In genomic region chr22:20977516-20978170, GRCh38 we compare ENCODE assay signal across 27 cellular contexts. TPM values are rescaled to one million over a fixed set of nuclear protein-coding genes. Genes with fewer than 3 reads are reported as not detected.
DNase-seq lines count a peak whose midpoint lies in the region; ATAC-seq, FAIRE-seq and TF ChIP-seq lines count a peak whose summit lies in the region.
"Had no signal": no experiment of that assay in that cellular context is flagged by ENCODE, and none has a peak within 500 bp of the region (broad histone marks: within the 10 kb centered on the region; RNA-seq: fewer than 3 reads in every experiment).

No MANE protein-coding gene starts in this region.

- H3K9me3 ChIP-seq in K562 (replicated peaks; ENCODE audit: control insufficient read depth, insufficient read depth, low read depth, low read length) (peaks cover 11% of the 10 kb centered on the region), neuronal stem cell (replicated peaks in 1 of 2; ENCODE audit: control insufficient read depth in 2 of 2, insufficient read depth in 1 of 2, low read depth in 1 of 2, low read length in 2 of 2) (peaks cover 7 to 9% of the 10 kb centered on the region in 2 donors)
- H3K9me3 ChIP-seq: BE2C had no signal

- FAIRE-seq in K562 (lab: Jason Lieb, UNC): no peak
- FAIRE-seq: A204.1, GM12891, GM18507 had no signal

- H3K14ac ChIP-seq in neuronal stem cell (ENCODE audit: low read length): no peak overlapping the region

- peak overlapping the region; percentile 82 for H3K23ac ChIP-seq in neuronal stem cell (ENCODE audit: low read depth, low read length, poor library complexity)

- no peak overlapping the region for H4K91ac ChIP-seq in neuronal stem cell (ENCODE audit: low read depth, low read length, poor library complexity)

- H3K4ac ChIP-seq in neuronal stem cell (ENCODE audit: low read length): no peak overlapping the region

- no peak for ATAC-seq in K562
- ATAC-seq: GM23338, HCT116 had no signal

- H2BK5ac ChIP-seq in neuronal stem cell (ENCODE audit: low read length): no peak overlapping the region

- CTCF ChIA-PET in K562 (lab: Yijun Ruan, JAX; ENCODE audit: low intra/inter-chr PET ratio): no interaction called here

- H3K9ac ChIP-seq in K562 (ENCODE audit: insufficient read depth in 1 of 2, low read depth in 2 of 2, low read length in 2 of 2) (peak overlapping the region in 1 of 2 experiments; percentile 1; a peak in 1 of 4 replicates), neuronal stem cell (ENCODE audit: low read depth, low read length, poor library complexity) (no peak overlapping the region)
- H3K9ac ChIP-seq: BLaER1 treated with 17β-estradiol and CSF1 and Interleukin-3, amounts not matched to agents 10 nM and 100 nM had no signal

- intact Hi-C loops in K562 (cut with micrococcal nuclease): no loop called here

- peaks cover 14% of the 10 kb centered on the region for H3K79me2 ChIP-seq in K562 (ENCODE audit: control insufficient read depth, insufficient read depth, low read length)

- H3K79me1 ChIP-seq in neuronal stem cell (ENCODE audit: low read depth, low read length): peaks cover 3% of the 10 kb centered on the region

- H3K36me3 ChIP-seq in K562 (ENCODE audit: control insufficient read depth, insufficient read depth, low read length) (no peaks in the 10 kb centered on the region), neuronal stem cell (replicated peaks in 1 of 2; ENCODE audit: control insufficient read depth in 2 of 2, insufficient read depth in 2 of 2, low read length in 2 of 2) (no peaks in the 10 kb centered on the region)
- H3K36me3 ChIP-seq: BE2C; BLaER1 treated with 17β-estradiol and CSF1 and Interleukin-3, amounts not matched to agents 10 nM and 100 nM had no signal

- no peak overlapping the region for H3K4me2 ChIP-seq in K562 (ENCODE audit: insufficient read depth, low read length)
- no peak overlapping the region for H3K4me2 ChIP-seq in neuronal stem cell (ENCODE audit: insufficient read depth, low read length, poor library complexity, severe bottlenecking)
- H3K4me2 ChIP-seq: BLaER1 treated with 17β-estradiol and CSF1 and Interleukin-3, amounts not matched to agents 10 nM and 100 nM; GM23338 had no signal

- H3K18ac ChIP-seq in neuronal stem cell (ENCODE audit: low read length): no peak overlapping the region

- H3K27ac ChIP-seq in K562 (ENCODE audit: extremely low read depth, low read depth, low read length): no peak overlapping the region
- no peak overlapping the region for H3K27ac ChIP-seq in neuronal stem cell (replicated peaks; ENCODE audit: low read length)
- H3K27ac ChIP-seq: BLaER1 treated with 17β-estradiol and CSF1 and Interleukin-3, amounts not matched to agents 10 nM and 100 nM had no signal

- H2BK15ac ChIP-seq in neuronal stem cell (ENCODE audit: low read length): peak overlapping the region; percentile 16

- no TSS peak for BruUV-seq in K562 (replicated peaks; lab: Mats Ljungman, UMichigan)

- TF ChIP-seq EP300 in K562 (IDR thresholded peaks at IDR 0.05; ENCODE audit: low read length): no peak

- H2AK5ac ChIP-seq in neuronal stem cell (ENCODE audit: low read depth, low read length): peak overlapping the region; percentile 69

- in situ Hi-C loops in K562 (cut with MboI): no loop called here
- in situ Hi-C loops in ACHN (cut with HindIII; ENCODE audit: low pct_ligation_motif_present, low pct_unique_long_range_greater_than_20kb, low sequenced_read_pairs): no loop called here

- TF ChIP-seq POLR2A in K562 (conservative IDR thresholded peaks at IDR 0.05): no peak

- POLR2A ChIA-PET in K562 (lab: Yijun Ruan, JAX): interaction anchor here (2.1 to 64.4 kb wide), 4 partner anchors 10 to 60 kb away, joined by 10 to 1556 read pairs (median 314); partner anchors contain the start of genes AIFM3, CRKL and THAP7

- DNase-seq in activated CD4-positive, CD25-positive, alpha-beta regulatory T cell treated with anti-CD3 and anti-CD28 coated beads, Interleukin-2, amount 50 U/mL, for 72 hours: peak; percentile 25
- no peak for DNase-seq in activated CD4-positive, CD25-positive, alpha-beta regulatory T cell (lab: John Stamatoyannopoulos, UW)
- DNase-seq in K562 (ENCODE audit: extremely low read depth in 1 of 4, low spot score in 3 of 4): no peak
- DNase-seq in neuronal stem cell (ENCODE audit: low spot score): no peak
- DNase-seq in HK-2 (ENCODE audit: unreplicated experiment): no peak
- DNase-seq in GM19238 (ENCODE audit: insufficient read length, low spot score): no peak
- DNase-seq in ACHN: no peak
- DNase-seq: AML-193; BE2C; Calu3; CD4-positive, alpha-beta T cell; CD8-positive, alpha-beta memory T cell; COR-L47; DMS53; DMS79 treated with DMSO at 0.1 percent for 48 hours; GF-D8; H9 had no signal

- peaks cover 12 to 66% of the 10 kb centered on the region in 2 experiments for H3K4me1 ChIP-seq in K562 (replicated peaks in 1 of 2; ENCODE audit: control insufficient read depth in 2 of 2, insufficient read depth in 2 of 2, low read length in 2 of 2)
- H3K4me1 ChIP-seq in neuronal stem cell (ENCODE audit: control insufficient read depth in 2 of 2, insufficient read depth in 1 of 2, low read depth in 1 of 2, low read length in 2 of 2): peaks cover 13 to 26% of the 10 kb centered on the region in 2 donors
- H3K4me1 ChIP-seq: BE2C had no signal

- TF ChIP-seq RAD21 in K562 (CRISPR knock-in tag; conservative IDR thresholded peaks at IDR 0.05 in 1 of 2, IDR thresholded peaks at IDR 0.05 in 1 of 2): no peak

- WGBS in K562 (ENCODE audit: insufficient coverage, low coverage, missing lambda C conversion rate): 31% methylated on average over 17 of the region's 17 CpGs
- no CpG with 5 or more reads among the region's 17 CpGs for WGBS in neuronal stem cell (ENCODE audit: extremely low coverage in 2 of 2, insufficient read length in 2 of 2, insufficient replicate concordance in 1 of 2), 2 donors

- peaks cover 35 to 52% of the 10 kb centered on the region in 2 experiments; a peak in 4 of 5 replicates for H3K27me3 ChIP-seq in K562 (ENCODE audit: control insufficient read depth in 2 of 2, insufficient read depth in 2 of 2, low read length in 2 of 2)
- no peaks in the 10 kb centered on the region for H3K27me3 ChIP-seq in neuronal stem cell (ENCODE audit: control insufficient read depth in 3 of 3, insufficient read depth in 3 of 3, low read depth in 1 of 3, low read length in 3 of 3)
- H3K27me3 ChIP-seq: BE2C; BLaER1 treated with 17β-estradiol and CSF1 and Interleukin-3, amounts not matched to agents 10 nM and 100 nM had no signal

- H3K4me3 ChIP-seq in K562: no peak overlapping the region
- no peak overlapping the region for H3K4me3 ChIP-seq in neuronal stem cell (ENCODE audit: low read length in 2 of 2)
- H3K4me3 ChIP-seq: BLaER1 treated with 17β-estradiol and CSF1 and Interleukin-3, amounts not matched to agents 10 nM and 100 nM; GM23338 had no signal

- no peak overlapping the region for H2BK120ac ChIP-seq in neuronal stem cell (ENCODE audit: low read depth, low read length)

- H4K20me1 ChIP-seq in K562 (replicated peaks; ENCODE audit: control insufficient read depth, insufficient read depth, low read length): peaks cover under 1% of the 10 kb centered on the region; the same call in 1 of the 2 replicates
- H4K20me1 ChIP-seq: BLaER1 treated with 17β-estradiol and CSF1 and Interleukin-3, amounts not matched to agents 10 nM and 100 nM had no signal

- peak overlapping the region; percentile 69 for H2BK12ac ChIP-seq in neuronal stem cell (ENCODE audit: low read length)

- TF ChIP-seq CTCF in K562 (IDR thresholded peaks at IDR 0.05 in 2 of 3, conservative IDR thresholded peaks at IDR 0.05 in 1 of 3; ENCODE audit: insufficient read depth in 2 of 3, low read depth in 1 of 3, low read length in 3 of 3): no peak

- H2AFZ ChIP-seq in K562 (ENCODE audit: low read depth, low read length) (no peak overlapping the region), neuronal stem cell (ENCODE audit: low read length) (no peak overlapping the region)
- H2AFZ ChIP-seq: GM23338 had no signal

- no peaks in the 10 kb centered on the region for H3K9me1 ChIP-seq in K562 (ENCODE audit: control insufficient read depth, insufficient read depth, low read length)

- no peak overlapping the region for H4K8ac ChIP-seq in neuronal stem cell (ENCODE audit: low read depth, low read length)

RNA-seq across cellular contexts. Expression of gene LZTR1, which starts 4.5 kb away (rescaled TPM):
- 338 and 754 TPM in 2 replicates for total RNA-seq in K562 (2011; cell fraction: chromatin; rRNA removed; ENCODE audit: low replicate concordance)
- 395 and 404 TPM in 2 replicates for total RNA-seq in K562 (2011; cell fraction: nucleolus; rRNA removed)
- total RNA-seq in K562 (2011; cell fraction: nucleoplasm; rRNA removed): 258 and 287 TPM in 2 replicates
- 87.2 and 120 TPM in 2 replicates for total RNA-seq in K562 (2014; rRNA removed)
- 46.4 and 63.0 TPM in 2 replicates for total RNA-seq in K562 (2014; rRNA removed; fragmentation: Illumina TruSeq; extraction: Trizol)
- total RNA-seq in K562 (2015; rRNA removed; fragmentation: Illumina TruSeq; extraction: Trizol): 51.3 and 53.2 TPM in 2 replicates
- total RNA-seq in K562 (2021): 132 and 135 TPM in 2 replicates
- 63.0 and 88.5 TPM in 2 replicates for polyA plus RNA-seq in K562 (2011; rRNA removed)
- 50.8 and 68.8 TPM in 2 replicates for polyA plus RNA-seq in K562 (2011; cell fraction: cytosol; rRNA removed)
- 703 and 913 TPM in 2 replicates for polyA plus RNA-seq in K562 (2011; cell fraction: nucleus; rRNA removed)
- 80.6 and 93.5 TPM in 2 replicates for polyA plus RNA-seq in K562 (2012)
- 74.3 and 89.8 TPM in 2 replicates for polyA plus RNA-seq in K562 (2014; fragmentation: Illumina TruSeq; extraction: Trizol)
- polyA plus RNA-seq in K562 (2014; fragmentation: Nextera tagmentation; extraction: Ambion mirVana): 1 to 10 TPM; 2.2 to 3.1 TPM
- 115 and 129 TPM in 2 replicates for polyA plus RNA-seq in K562 (2014; rRNA removed)
- 64.5 and 72.9 TPM in 2 replicates for polyA minus RNA-seq in K562 (2011; rRNA and poly(A)+ RNA removed)
- polyA minus RNA-seq in K562 (2011; cell fraction: cytosol; rRNA and poly(A)+ RNA removed): 41.9 and 49.7 TPM in 2 replicates
- polyA minus RNA-seq in K562 (2011; cell fraction: nucleus; rRNA and poly(A)+ RNA removed): 188 and 205 TPM in 2 replicates
- 16.5 TPM for polyA plus RNA-seq in neuronal stem cell (2013, experiment 1 of 2)
- polyA plus RNA-seq in neuronal stem cell (2013, experiment 2 of 2): 16.1 TPM

RNA-seq across cellular contexts. Expression of gene AIFM3, which starts 10.6 kb away (rescaled TPM):
- total RNA-seq in K562 (2011; cell fraction: chromatin; rRNA removed; ENCODE audit: low replicate concordance): 0.14 and 1.4 TPM in 2 replicates
- 0.33 and 1.2 TPM in 2 replicates for total RNA-seq in K562 (2011; cell fraction: nucleolus; rRNA removed)
- 0.53 and 0.81 TPM in 2 replicates for total RNA-seq in K562 (2011; cell fraction: nucleoplasm; rRNA removed)
- total RNA-seq in K562 (2014; rRNA removed) (0.14 TPM in 1 of 2 replicates, not detected in the other), K562 (2014; rRNA removed; fragmentation: Illumina TruSeq; extraction: Trizol) (0.10 TPM in 1 of 2 replicates, not detected in the other), K562 (2015; rRNA removed; fragmentation: Illumina TruSeq; extraction: Trizol) (0.07 TPM in 1 of 2 replicates, not detected in the other), K562 (2021) (0.20 and 0.56 TPM in 2 replicates)
- polyA plus RNA-seq in K562 (2011; rRNA removed) (0.04 and 0.08 TPM in 2 replicates), K562 (2014; fragmentation: Illumina TruSeq; extraction: Trizol) (0.06 TPM in 1 of 2 replicates, not detected in the other), K562 (2014; fragmentation: Nextera tagmentation; extraction: Ambion mirVana) (under 1 TPM; 0.03 to 0.06 TPM), K562 (2014; rRNA removed) (0.15 TPM in 1 of 2 replicates, not detected in the other)
- polyA plus RNA-seq in K562 (2011; cell fraction: cytosol; rRNA removed): 0.06 TPM in 1 of 2 replicates, not detected in the other
- 0.80 and 0.87 TPM in 2 replicates for polyA plus RNA-seq in K562 (2011; cell fraction: nucleus; rRNA removed)
- polyA plus RNA-seq in K562 (2012): 0.27 and 0.50 TPM in 2 replicates
- polyA minus RNA-seq in K562 (2011; rRNA and poly(A)+ RNA removed): 0.06 TPM in 1 of 2 replicates, not detected in the other
- polyA minus RNA-seq in K562 (2011; cell fraction: cytosol; rRNA and poly(A)+ RNA removed): not detected in 2 replicates
- 0.27 and 0.44 TPM in 2 replicates for polyA minus RNA-seq in K562 (2011; cell fraction: nucleus; rRNA and poly(A)+ RNA removed)
- 3.9 TPM for polyA plus RNA-seq in neuronal stem cell (2013, experiment 1 of 2)
- 4.0 TPM for polyA plus RNA-seq in neuronal stem cell (2013, experiment 2 of 2)
- total RNA-seq: H4 had no signal
- polyA plus RNA-seq: CD8-positive, alpha-beta memory T cell had no signal

RNA-seq across cellular contexts. Expression of gene THAP7, which starts 24.3 kb away (rescaled TPM):
- 90.2 and 332 TPM in 2 replicates for total RNA-seq in K562 (2011; cell fraction: chromatin; rRNA removed; ENCODE audit: low replicate concordance)
- total RNA-seq in K562 (2011; cell fraction: nucleolus; rRNA removed): 398 and 463 TPM in 2 replicates
- total RNA-seq in K562 (2011; cell fraction: nucleoplasm; rRNA removed): 158 and 211 TPM in 2 replicates
- total RNA-seq in K562 (2014; rRNA removed) (245 and 323 TPM in 2 replicates), K562 (2014; rRNA removed; fragmentation: Illumina TruSeq; extraction: Trizol) (32.0 and 35.6 TPM in 2 replicates), K562 (2015; rRNA removed; fragmentation: Illumina TruSeq; extraction: Trizol) (120 and 129 TPM in 2 replicates), K562 (2021) (169 and 183 TPM in 2 replicates)
- polyA plus RNA-seq in K562 (2011; rRNA removed) (75.4 and 94.6 TPM in 2 replicates), K562 (2014; fragmentation: Illumina TruSeq; extraction: Trizol) (84.1 and 121 TPM in 2 replicates), K562 (2014; fragmentation: Nextera tagmentation; extraction: Ambion mirVana) (10 to 100 TPM in 1 of 2 experiments, 1 to 10 TPM in 1; 7.9 to 33.1 TPM), K562 (2014; rRNA removed) (263 and 266 TPM in 2 replicates)
- polyA plus RNA-seq in K562 (2011; cell fraction: cytosol; rRNA removed): 137 and 308 TPM in 2 replicates
- polyA plus RNA-seq in K562 (2011; cell fraction: nucleus; rRNA removed): 202 and 335 TPM in 2 replicates
- 114 and 118 TPM in 2 replicates for polyA plus RNA-seq in K562 (2012)
- polyA minus RNA-seq in K562 (2011; rRNA and poly(A)+ RNA removed): 39.0 and 48.5 TPM in 2 replicates
- polyA minus RNA-seq in K562 (2011; cell fraction: cytosol; rRNA and poly(A)+ RNA removed): 53.5 and 55.4 TPM in 2 replicates
- 261 and 385 TPM in 2 replicates for polyA minus RNA-seq in K562 (2011; cell fraction: nucleus; rRNA and poly(A)+ RNA removed)
- polyA plus RNA-seq in neuronal stem cell (2013, experiment 1 of 2): 26.5 TPM
- polyA plus RNA-seq in neuronal stem cell (2013, experiment 2 of 2): 28.4 TPM

RNA-seq across cellular contexts. Expression of gene P2RX6, which starts 37.3 kb away (rescaled TPM):
- 8.3 and 26.4 TPM in 2 replicates for total RNA-seq in K562 (2011; cell fraction: chromatin; rRNA removed; ENCODE audit: low replicate concordance)
- total RNA-seq in K562 (2011; cell fraction: nucleolus; rRNA removed): 15.5 and 19.3 TPM in 2 replicates
- 13.6 and 14.4 TPM in 2 replicates for total RNA-seq in K562 (2011; cell fraction: nucleoplasm; rRNA removed)
- 1.5 and 1.9 TPM in 2 replicates for total RNA-seq in K562 (2014; rRNA removed)
- total RNA-seq in K562 (2014; rRNA removed; fragmentation: Illumina TruSeq; extraction: Trizol): 0.77 and 1.0 TPM in 2 replicates
- total RNA-seq in K562 (2015; rRNA removed; fragmentation: Illumina TruSeq; extraction: Trizol): 1.6 and 1.7 TPM in 2 replicates
- total RNA-seq in K562 (2021): 2.3 and 2.7 TPM in 2 replicates
- polyA plus RNA-seq in K562 (2011; rRNA removed): 1.2 and 1.5 TPM in 2 replicates
- polyA plus RNA-seq in K562 (2011; cell fraction: cytosol; rRNA removed): 1.4 and 2.2 TPM in 2 replicates
- polyA plus RNA-seq in K562 (2011; cell fraction: nucleus; rRNA removed): 16.2 and 34.8 TPM in 2 replicates
- polyA plus RNA-seq in K562 (2012): 4.7 and 7.9 TPM in 2 replicates
- 1.3 and 1.5 TPM in 2 replicates for polyA plus RNA-seq in K562 (2014; fragmentation: Illumina TruSeq; extraction: Trizol)
- under 1 TPM in 1 of 2 experiments, not detected in 1; 0.01 TPM for polyA plus RNA-seq in K562 (2014; fragmentation: Nextera tagmentation; extraction: Ambion mirVana)
- 3.7 and 3.9 TPM in 2 replicates for polyA plus RNA-seq in K562 (2014; rRNA removed)
- 1.6 and 2.5 TPM in 2 replicates for polyA minus RNA-seq in K562 (2011; rRNA and poly(A)+ RNA removed)
- polyA minus RNA-seq in K562 (2011; cell fraction: cytosol; rRNA and poly(A)+ RNA removed): 1.0 TPM in 1 of 2 replicates, not detected in the other
- 5.6 and 7.5 TPM in 2 replicates for polyA minus RNA-seq in K562 (2011; cell fraction: nucleus; rRNA and poly(A)+ RNA removed)
- polyA plus RNA-seq in neuronal stem cell (2013, experiment 1 of 2): 0.43 TPM
- polyA plus RNA-seq in neuronal stem cell (2013, experiment 2 of 2): 0.53 TPM
- total RNA-seq: GM23338, H9 had no signal
- polyA plus RNA-seq: CD14-positive monocyte, GM23338 had no signal

RNA-seq across cellular contexts. Expression of gene SLC7A4, which starts 54.7 kb away (rescaled TPM):
- not detected in 2 replicates for total RNA-seq in K562 (2011; cell fraction: chromatin; rRNA removed; ENCODE audit: low replicate concordance)
- total RNA-seq in K562 (2011; cell fraction: nucleolus; rRNA removed): not detected in 2 replicates
- total RNA-seq in K562 (2011; cell fraction: nucleoplasm; rRNA removed): not detected in 2 replicates
- total RNA-seq in K562 (2014; rRNA removed): not detected in 2 replicates
- not detected in 2 replicates for total RNA-seq in K562 (2014; rRNA removed; fragmentation: Illumina TruSeq; extraction: Trizol)
- total RNA-seq in K562 (2015; rRNA removed; fragmentation: Illumina TruSeq; extraction: Trizol): not detected in 2 replicates
- not detected in 2 replicates for total RNA-seq in K562 (2021)
- not detected in 2 replicates for polyA plus RNA-seq in K562 (2011; rRNA removed)
- polyA plus RNA-seq in K562 (2011; cell fraction: cytosol; rRNA removed): 0.07 TPM in 1 of 2 replicates, not detected in the other
- not detected in 2 replicates for polyA plus RNA-seq in K562 (2011; cell fraction: nucleus; rRNA removed)
- polyA plus RNA-seq in K562 (2012): 0.03 and 0.14 TPM in 2 replicates
- polyA plus RNA-seq in K562 (2014; fragmentation: Illumina TruSeq; extraction: Trizol): not detected in 2 replicates
- not detected for polyA plus RNA-seq in K562 (2014; fragmentation: Nextera tagmentation; extraction: Ambion mirVana)
- polyA plus RNA-seq in K562 (2014; rRNA removed): not detected in 2 replicates
- not detected in 2 replicates for polyA minus RNA-seq in K562 (2011; rRNA and poly(A)+ RNA removed)
- polyA minus RNA-seq in K562 (2011; cell fraction: cytosol; rRNA and poly(A)+ RNA removed): not detected in 2 replicates
- polyA minus RNA-seq in K562 (2011; cell fraction: nucleus; rRNA and poly(A)+ RNA removed): not detected in 2 replicates
- polyA plus RNA-seq in neuronal stem cell (2013, experiment 1 of 2): 0.18 TPM
- 0.24 TPM for polyA plus RNA-seq in neuronal stem cell (2013, experiment 2 of 2)
- total RNA-seq: CD4-positive, alpha-beta T cell; Daoy; G401; H4 had no signal
- polyA plus RNA-seq: CD14-positive monocyte had no signal
